Comparison of ENCODE assay signal across 1 cellular context in the genomic region with DNA sequence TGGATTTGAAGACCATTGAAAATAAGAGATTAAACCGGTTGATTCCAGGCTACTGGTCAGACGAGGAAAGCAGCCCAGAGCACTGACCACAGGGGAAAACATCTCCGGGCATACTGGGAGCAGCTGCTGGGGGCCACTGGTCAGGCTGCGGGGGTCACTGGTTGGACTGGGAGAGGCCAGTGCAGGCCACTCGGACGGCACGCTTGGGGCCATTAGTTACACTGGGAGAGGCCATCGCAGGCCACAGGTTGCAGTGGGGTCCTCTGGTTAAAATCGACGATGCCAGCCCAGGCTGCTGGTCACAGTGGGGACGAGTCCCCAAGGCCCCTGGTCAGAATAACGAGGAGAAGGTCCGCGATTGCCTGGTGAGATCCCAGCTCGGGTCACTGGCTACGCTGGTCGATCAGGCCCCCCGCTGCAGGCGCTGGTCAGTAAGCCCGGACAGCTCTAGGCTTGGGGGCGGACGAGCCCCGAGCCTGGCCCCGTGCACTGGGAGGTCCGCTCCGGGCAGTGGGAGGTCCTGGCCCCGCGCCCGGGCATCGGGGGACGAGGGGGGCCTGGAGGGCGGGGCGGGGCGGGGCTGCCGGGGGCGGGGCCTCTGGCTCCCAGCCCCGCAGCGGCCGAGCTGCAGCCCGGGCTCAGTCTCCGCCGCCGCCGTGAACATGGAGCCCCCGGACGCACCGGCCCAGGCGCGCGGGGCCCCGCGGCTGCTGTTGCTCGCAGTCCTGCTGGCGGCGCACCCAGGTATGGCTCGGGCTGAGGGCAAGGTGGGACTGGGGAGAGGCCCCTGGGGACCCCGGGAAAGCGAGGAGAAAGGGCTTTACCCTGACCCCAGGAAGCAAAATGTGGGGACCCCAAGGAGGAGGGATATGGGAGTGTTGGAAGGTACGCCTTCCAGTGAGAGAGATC.
A peak's percentile ranks its signal among the peaks of the same experiment; 100 is the strongest.
TF ChIP-seq lines count a peak whose summit lies in the region.

Gene BCAM (plus strand): TSS at position 641 of the 909 bp plus-strand sequence. CDS start 22 bp downstream, at position 663.

TF ChIP-seq in HepG2, 621 proteins besides CTCF, POLR2A, EP300 and RAD21 (continued from another document and continues in another):
- TF ChIP-seq, protein P1, sequence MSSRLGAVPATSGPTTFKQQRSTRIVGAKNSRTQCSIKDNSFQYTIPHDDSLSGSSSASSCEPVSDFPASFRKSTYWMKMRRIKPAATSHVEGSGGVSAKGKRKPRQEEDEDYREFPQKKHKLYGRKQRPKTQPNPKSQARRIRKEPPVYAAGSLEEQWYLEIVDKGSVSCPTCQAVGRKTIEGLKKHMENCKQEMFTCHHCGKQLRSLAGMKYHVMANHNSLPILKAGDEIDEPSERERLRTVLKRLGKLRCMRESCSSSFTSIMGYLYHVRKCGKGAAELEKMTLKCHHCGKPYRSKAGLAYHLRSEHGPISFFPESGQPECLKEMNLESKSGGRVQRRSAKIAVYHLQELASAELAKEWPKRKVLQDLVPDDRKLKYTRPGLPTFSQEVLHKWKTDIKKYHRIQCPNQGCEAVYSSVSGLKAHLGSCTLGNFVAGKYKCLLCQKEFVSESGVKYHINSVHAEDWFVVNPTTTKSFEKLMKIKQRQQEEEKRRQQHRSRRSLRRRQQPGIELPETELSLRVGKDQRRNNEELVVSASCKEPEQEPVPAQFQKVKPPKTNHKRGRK (CRISPR knock-in tag; IDR thresholded peaks at IDR 0.05) = no peak
- TF ChIP-seq TBX2 (CRISPR knock-in tag; IDR thresholded peaks at IDR 0.05; ENCODE audit: borderline replicate concordance) (peak; percentile 59; the same call in 1 of the 2 replicates), LRRFIP1 (CRISPR knock-in tag; conservative IDR thresholded peaks at IDR 0.05) (no peak), ZNF20 (CRISPR knock-in tag; IDR thresholded peaks at IDR 0.05) (no peak), ZNF350 (CRISPR knock-in tag; IDR thresholded peaks at IDR 0.05; ENCODE audit: borderline replicate concordance, low read depth) (0 out of 2 replicates have a peak, but pooled peaks have one; percentile 20), ZBTB14 (CRISPR knock-in tag; IDR thresholded peaks at IDR 0.05) (no peak), TAF15 (IDR thresholded peaks at IDR 0.05; ENCODE audit: low read depth, low read length, poor library complexity, severe bottlenecking) (no peak), NFYC (CRISPR knock-in tag; IDR thresholded peaks at IDR 0.05) (no peak), IRX3 (CRISPR knock-in tag; IDR thresholded peaks at IDR 0.05; ENCODE audit: borderline replicate concordance, low read depth) (no peak; the same call in 1 of the 2 replicates), ZMYM4 (CRISPR knock-in tag; IDR thresholded peaks at IDR 0.05) (peak; percentile 14; the same call in 1 of the 2 replicates), ZMAT3 (CRISPR knock-in tag; conservative IDR thresholded peaks at IDR 0.05) (no peak), ESRRA (CRISPR knock-in tag; IDR thresholded peaks at IDR 0.05; ENCODE audit: low read depth) (0 out of 2 replicates have a peak, but pooled peaks have one; percentile 48), KDM2A (CRISPR knock-in tag; IDR thresholded peaks at IDR 0.05; ENCODE audit: borderline replicate concordance, low read depth) (0 out of 2 replicates have a peak, but pooled peaks have one; percentile 7), CHCHD3 (CRISPR knock-in tag; IDR thresholded peaks at IDR 0.05) (no peak), HMG20A (CRISPR knock-in tag; IDR thresholded peaks at IDR 0.05; ENCODE audit: borderline replicate concordance) (0 out of 2 replicates have a peak, but pooled peaks have one; percentile 23), SAP130 (CRISPR knock-in tag; IDR thresholded peaks at IDR 0.05; ENCODE audit: low read depth) (peak; percentile 51; the same call in 1 of the 2 replicates), NFE2L2 (IDR thresholded peaks at IDR 0.05; ENCODE audit: low read length) (no peak), ZNF18 (CRISPR knock-in tag; IDR thresholded peaks at IDR 0.05; ENCODE audit: insufficient replicate concordance) (no peak), ZNF609 (CRISPR knock-in tag; IDR thresholded peaks at IDR 0.05; ENCODE audit: borderline replicate concordance) (peak; percentile 60; the same call in 1 of the 2 replicates), ZNF296 (CRISPR knock-in tag; conservative IDR thresholded peaks at IDR 0.05) (peak; percentile 90), TCF12 (IDR thresholded peaks at IDR 0.05) (no peak), TCF12 (CRISPR knock-in tag; IDR thresholded peaks at IDR 0.05) (peak; percentile 35; the same call in 1 of the 2 replicates), KDM3A (CRISPR knock-in tag; IDR thresholded peaks at IDR 0.05; ENCODE audit: low read depth) (no peak; the same call in 1 of the 2 replicates), SIN3A (IDR thresholded peaks at IDR 0.05; ENCODE audit: borderline replicate concordance, low read depth, low read length) (peak; percentile 47; the same call in 1 of the 2 replicates), RXRB (CRISPR knock-in tag; IDR thresholded peaks at IDR 0.05; ENCODE audit: borderline replicate concordance) (0 out of 2 replicates have a peak, but pooled peaks have one; percentile 16)
- TF ChIP-seq, protein P2, sequence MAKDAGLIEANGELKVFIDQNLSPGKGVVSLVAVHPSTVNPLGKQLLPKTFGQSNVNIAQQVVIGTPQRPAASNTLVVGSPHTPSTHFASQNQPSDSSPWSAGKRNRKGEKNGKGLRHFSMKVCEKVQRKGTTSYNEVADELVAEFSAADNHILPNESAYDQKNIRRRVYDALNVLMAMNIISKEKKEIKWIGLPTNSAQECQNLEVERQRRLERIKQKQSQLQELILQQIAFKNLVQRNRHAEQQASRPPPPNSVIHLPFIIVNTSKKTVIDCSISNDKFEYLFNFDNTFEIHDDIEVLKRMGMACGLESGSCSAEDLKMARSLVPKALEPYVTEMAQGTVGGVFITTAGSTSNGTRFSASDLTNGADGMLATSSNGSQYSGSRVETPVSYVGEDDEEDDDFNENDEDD (CRISPR knock-in tag; IDR thresholded peaks at IDR 0.05; ENCODE audit: borderline replicate concordance) = no peak; the same call in 1 of the 2 replicates
- TF ChIP-seq, protein P3, sequence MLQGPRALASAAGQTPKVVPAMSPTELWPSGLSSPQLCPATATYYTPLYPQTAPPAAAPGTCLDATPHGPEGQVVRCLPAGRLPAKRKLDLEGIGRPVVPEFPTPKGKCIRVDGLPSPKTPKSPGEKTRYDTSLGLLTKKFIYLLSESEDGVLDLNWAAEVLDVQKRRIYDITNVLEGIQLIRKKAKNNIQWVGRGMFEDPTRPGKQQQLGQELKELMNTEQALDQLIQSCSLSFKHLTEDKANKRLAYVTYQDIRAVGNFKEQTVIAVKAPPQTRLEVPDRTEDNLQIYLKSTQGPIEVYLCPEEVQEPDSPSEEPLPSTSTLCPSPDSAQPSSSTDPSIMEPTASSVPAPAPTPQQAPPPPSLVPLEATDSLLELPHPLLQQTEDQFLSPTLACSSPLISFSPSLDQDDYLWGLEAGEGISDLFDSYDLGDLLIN (CRISPR knock-in tag; IDR thresholded peaks at IDR 0.05; ENCODE audit: borderline replicate concordance) = no peak
- TF ChIP-seq, protein P4, sequence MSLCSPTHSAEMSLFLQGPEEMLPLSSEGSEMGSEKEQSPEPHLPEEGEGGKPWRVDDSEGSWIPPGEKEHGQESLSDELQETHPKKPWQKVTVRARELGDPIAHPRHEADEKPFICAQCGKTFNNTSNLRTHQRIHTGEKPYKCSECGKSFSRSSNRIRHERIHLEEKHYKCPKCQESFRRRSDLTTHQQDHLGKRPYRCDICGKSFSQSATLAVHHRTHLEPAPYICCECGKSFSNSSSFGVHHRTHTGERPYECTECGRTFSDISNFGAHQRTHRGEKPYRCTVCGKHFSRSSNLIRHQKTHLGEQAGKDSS (CRISPR knock-in tag; IDR thresholded peaks at IDR 0.05; ENCODE audit: borderline replicate concordance, low read depth) = peak; percentile 77; the same call in 1 of the 2 replicates
- TF ChIP-seq, protein P5, sequence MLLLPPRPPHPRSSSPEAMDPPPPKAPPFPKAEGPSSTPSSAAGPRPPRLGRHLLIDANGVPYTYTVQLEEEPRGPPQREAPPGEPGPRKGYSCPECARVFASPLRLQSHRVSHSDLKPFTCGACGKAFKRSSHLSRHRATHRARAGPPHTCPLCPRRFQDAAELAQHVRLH (CRISPR knock-in tag; IDR thresholded peaks at IDR 0.05; ENCODE audit: borderline replicate concordance, low read depth) = peak; percentile 14; the same call in 1 of the 2 replicates
- TF ChIP-seq, protein P6, sequence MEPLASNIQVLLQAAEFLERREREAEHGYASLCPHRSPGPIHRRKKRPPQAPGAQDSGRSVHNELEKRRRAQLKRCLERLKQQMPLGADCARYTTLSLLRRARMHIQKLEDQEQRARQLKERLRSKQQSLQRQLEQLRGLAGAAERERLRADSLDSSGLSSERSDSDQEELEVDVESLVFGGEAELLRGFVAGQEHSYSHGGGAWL (CRISPR knock-in tag; IDR thresholded peaks at IDR 0.05) = no peak
- TF ChIP-seq, protein P7, sequence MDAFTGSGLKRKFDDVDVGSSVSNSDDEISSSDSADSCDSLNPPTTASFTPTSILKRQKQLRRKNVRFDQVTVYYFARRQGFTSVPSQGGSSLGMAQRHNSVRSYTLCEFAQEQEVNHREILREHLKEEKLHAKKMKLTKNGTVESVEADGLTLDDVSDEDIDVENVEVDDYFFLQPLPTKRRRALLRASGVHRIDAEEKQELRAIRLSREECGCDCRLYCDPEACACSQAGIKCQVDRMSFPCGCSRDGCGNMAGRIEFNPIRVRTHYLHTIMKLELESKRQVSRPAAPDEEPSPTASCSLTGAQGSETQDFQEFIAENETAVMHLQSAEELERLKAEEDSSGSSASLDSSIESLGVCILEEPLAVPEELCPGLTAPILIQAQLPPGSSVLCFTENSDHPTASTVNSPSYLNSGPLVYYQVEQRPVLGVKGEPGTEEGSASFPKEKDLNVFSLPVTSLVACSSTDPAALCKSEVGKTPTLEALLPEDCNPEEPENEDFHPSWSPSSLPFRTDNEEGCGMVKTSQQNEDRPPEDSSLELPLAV (CRISPR knock-in tag; conservative IDR thresholded peaks at IDR 0.05; ENCODE audit: low read depth) = no peak
